Comparison of ENCODE assay signal across 23 cellular contexts in the genomic region with DNA sequence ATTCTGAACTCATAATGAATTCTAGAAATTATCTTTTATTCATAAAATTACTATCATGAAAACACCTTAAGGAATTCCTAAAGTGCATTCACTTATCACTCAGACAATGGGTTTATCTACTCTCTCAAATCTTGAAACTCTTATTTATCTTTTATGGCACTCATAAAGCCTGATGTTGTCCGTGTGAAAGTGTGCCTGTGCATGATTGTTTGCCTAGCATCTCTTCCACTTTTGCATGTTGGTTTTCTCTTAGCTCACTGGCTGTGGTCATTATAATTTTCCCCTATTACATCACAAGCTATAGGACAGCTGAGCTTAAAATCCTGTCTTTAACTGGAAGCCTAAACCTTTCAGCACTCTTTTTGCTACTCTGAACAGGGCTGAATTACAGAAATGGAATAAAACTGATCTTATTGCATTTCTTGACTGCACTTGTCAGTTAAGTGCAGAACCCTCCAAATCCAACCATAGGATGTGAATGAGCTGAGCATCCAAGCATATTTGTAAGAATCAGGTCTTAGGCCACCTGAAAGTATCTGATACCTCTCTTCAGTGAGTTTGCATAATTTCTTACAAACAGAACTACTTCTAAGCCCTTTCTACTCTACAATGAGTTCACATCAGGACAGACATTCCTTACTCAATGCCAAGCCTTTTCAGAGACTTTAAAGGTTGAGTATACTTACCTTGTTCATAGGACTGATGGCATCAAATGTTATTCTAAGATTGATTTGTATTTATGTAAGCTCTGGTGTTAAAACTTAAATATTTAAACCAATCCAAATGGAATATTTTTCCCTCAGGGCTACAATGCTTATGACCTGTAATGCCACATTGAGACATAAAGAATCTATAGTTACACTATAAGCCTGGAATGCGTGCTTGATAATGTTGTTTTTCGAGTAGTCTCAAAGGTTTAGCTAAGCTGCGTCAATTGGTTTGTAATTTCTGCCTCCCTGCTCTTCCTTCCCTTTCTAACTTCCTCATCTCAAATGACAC.
DNase-seq lines count a peak whose midpoint lies in the region; ATAC-seq lines count a peak whose summit lies in the region.
"Had no signal": no experiment of that assay in that cellular context is flagged by ENCODE, and none has a peak within 500 bp of the region (broad histone marks: within the 10 kb centered on the region; RNA-seq: fewer than 3 reads in every experiment).

No MANE protein-coding gene starts in this region.

- ATAC-seq in GM18498 (IDR thresholded peaks at IDR 0.05; ENCODE audit: unreplicated experiment) (peak; percentile 48), GM19395 (IDR thresholded peaks at IDR 0.05; ENCODE audit: unreplicated experiment) (peak; percentile 57)
- ATAC-seq: activated naive CD4-positive, alpha-beta T cell treated with anti-CD3 and anti-CD28 coated beads, Interleukin-2, amount 50 U/mL, for 72 hours; activated T-helper 17 cell treated with anti-CD3 and anti-CD28 coated beads, Interleukin-2, amount 50 U/mL, for 72 hours; Panc1; right cardiac atrium; stimulated activated naive B cell treated with anti-CD40 and anti-IgM and Interleukin-4, amounts not matched to agents 10 μg/mL and 1 μg/mL and 100 μg/mL, for 72 hours; T-helper 17 cell had no signal

- DNase-seq in NCI-H526 (lab: John Stamatoyannopoulos, UW) (peak; percentile 5 to 29), iris pigment epithelial cell (ENCODE audit: low read depth) (peak; percentile 33), UCSD-AML1 (lab: John Stamatoyannopoulos, UW; ENCODE audit: unreplicated experiment) (no peak)
- no peak for DNase-seq in activated naive CD4-positive, alpha-beta T cell (lab: John Stamatoyannopoulos, UW)
- no peak for DNase-seq in activated CD8-positive, alpha-beta memory T cell treated with anti-CD3 and anti-CD28 coated beads, Interleukin-2, amount 50 U/mL, for 4 hours
- DNase-seq: activated CD4-positive, alpha-beta T cell treated with anti-CD3 and anti-CD28 coated beads, Interleukin-2, amount 50 U/mL, for 1 hour; aorta; Calu3; central memory CD4-positive, alpha-beta T cell; H7; lower lobe of right lung; NCI-H2081; NCI-H226; nephron progenitor cell; right cardiac atrium; stimulated activated CD4-positive, alpha-beta T cell treated with anti-CD3 and anti-CD28 coated beads, Interleukin-4, amount 100 ng/mL, for 24 hours; stimulated activated naive B cell treated with anti-CD40 and anti-IgM and Interleukin-4, amounts not matched to agents 10 μg/mL and 1 μg/mL and 100 μg/mL, for 72 hours; T-helper 17 cell had no signal

Comparison
In these comparisons a context has a peak if more than half of its experiments do, and no peak if none do; other contexts are left out.
1. DNase-seq: peak in NCI-H526 (2 of 2) and iris pigment epithelial cell (single experiment); none in activated naive CD4-positive, alpha-beta T cell (0 of 4), UCSD-AML1 (single experiment) and activated CD8-positive, alpha-beta memory T cell treated with anti-CD3 and anti-CD28 coated beads, Interleukin-2, amount 50 U/mL, for 4 hours (single experiment).